In genomic region chr10:119281581-119282071, GRCh38 we compare ENCODE assay signal across 9 cellular contexts.
DNase-seq lines count a peak whose midpoint lies in the region; ATAC-seq and TF ChIP-seq lines count a peak whose summit lies in the region.
"Had no signal": no experiment of that assay in that cellular context is flagged by ENCODE, and none has a peak within 500 bp of the region (broad histone marks: within the 10 kb centered on the region; RNA-seq: fewer than 3 reads in every experiment).

No MANE protein-coding gene starts in this region.

- intact Hi-C loops in Panc1 (cut with micrococcal nuclease; ENCODE audit: unreplicated experiment), result no loop called here

- no peaks in the 10 kb centered on the region for H3K9me3 Mint-ChIP-seq in activated T-cell treated with anti-CD3 and anti-CD28 coated beads, Interleukin-2, amount 50 U/mL, for 4 hours

- H3K36me3 ChIP-seq in Panc1 (ENCODE audit: control insufficient read depth, insufficient read depth, low read length), result no peaks in the 10 kb centered on the region

- H3K4me3 ChIP-seq in Panc1 (ENCODE audit: low read depth in 2 of 2, low read length in 2 of 2), result no peak overlapping the region

- peaks cover 64% of the 10 kb centered on the region for H3K4me1 Mint-ChIP-seq in activated T-cell treated with anti-CD3 and anti-CD28 coated beads, Interleukin-2, amount 50 U/mL, for 4 hours (ENCODE audit: low read depth)

- no peak overlapping the region for H3K4me3 Mint-ChIP-seq in activated T-cell treated with anti-CD3 and anti-CD28 coated beads, Interleukin-2, amount 50 U/mL, for 4 hours

- no peaks in the 10 kb centered on the region for H3K9me3 ChIP-seq in Panc1 (ENCODE audit: control insufficient read depth, insufficient read depth, low read depth, low read length)

- in situ Hi-C loops in Panc1 (cut with HindIII; ENCODE audit: low pct_unique_long_range_greater_than_20kb, low sequenced_read_pairs), result no loop called here

- no peak for TF ChIP-seq CTCF in Panc1 (IDR thresholded peaks at IDR 0.05)

- peak; percentile 59 for DNase-seq in DMS 273 treated with DMSO at 0.1 percent for 48 hours (lab: John Stamatoyannopoulos, UW)
- DNase-seq in Panc1 (ENCODE audit: low read depth, low spot score), result no peak
- peak; percentile 60 for DNase-seq in glomerular visceral epithelial cell (ENCODE audit: extremely low spot score)
- DNase-seq in putamen (ENCODE audit: low spot score), result peak; percentile 64
- no peak for DNase-seq in activated T-cell treated with anti-CD3 and anti-CD28 coated beads, Interleukin-2, amount 50 U/mL, for 4 hours
- DNase-seq in activated effector memory CD4-positive, alpha-beta T cell treated with Interleukin-2 at 50 U/mL for 16 hours, result no peak
- DNase-seq: activated CD8-positive, alpha-beta memory T cell treated with anti-CD3 and anti-CD28 coated beads for 24 hours had no signal

- peaks cover 5% of the 10 kb centered on the region for H3K36me3 Mint-ChIP-seq in activated T-cell treated with anti-CD3 and anti-CD28 coated beads, Interleukin-2, amount 50 U/mL, for 4 hours (ENCODE audit: insufficient read depth)

- H3K27me3 ChIP-seq in Panc1 (ENCODE audit: control insufficient read depth, insufficient read depth, low read length), result no peaks in the 10 kb centered on the region

- H3K27ac ChIP-seq in Panc1 (ENCODE audit: low read length), result peak overlapping the region; percentile 30

- 0 out of 2 replicates have a peak, but pooled peaks have one; percentile 13 for ATAC-seq in Panc1
- no peak for ATAC-seq in HG03097 (IDR thresholded peaks at IDR 0.05; ENCODE audit: low FRiP score, unreplicated experiment)
- no peak for ATAC-seq in GM19328 (IDR thresholded peaks at IDR 0.05; ENCODE audit: unreplicated experiment)
- ATAC-seq in activated T-cell treated with anti-CD3 and anti-CD28 coated beads, Interleukin-2, amount 50 U/mL, for 4 hours, result no peak

- H3K27me3 Mint-ChIP-seq in activated T-cell treated with anti-CD3 and anti-CD28 coated beads, Interleukin-2, amount 50 U/mL, for 4 hours (ENCODE audit: low read depth), result no peaks in the 10 kb centered on the region

- no TSS peak for BruUV-seq in Panc1 (replicated peaks; lab: Mats Ljungman, UMichigan)

- POLR2A ChIA-PET in Panc1 (lab: Charles Lee), result interaction anchor here (0.6 kb wide), 1 partner anchor 22 kb away, joined by 3 read pairs; no protein-coding TSS in a partner anchor

- H3K4me1 ChIP-seq in Panc1 (ENCODE audit: control insufficient read depth, insufficient read depth, low read length), result peaks cover 43% of the 10 kb centered on the region

- CTCF ChIA-PET in Panc1 (lab: Charles Lee), result interaction anchor here (0.5 kb wide), 1 partner anchor 9 kb away, joined by 5 read pairs; no protein-coding TSS in a partner anchor

Comparison
In these comparisons a context has a peak if more than half of its experiments do, and no peak if none do; other contexts are left out.
1. DNase-seq: peak in DMS 273 treated with DMSO at 0.1 percent for 48 hours (single experiment), glomerular visceral epithelial cell (single experiment) and putamen (single experiment); none in Panc1 (single experiment), activated T-cell treated with anti-CD3 and anti-CD28 coated beads, Interleukin-2, amount 50 U/mL, for 4 hours (single experiment) and activated effector memory CD4-positive, alpha-beta T cell treated with Interleukin-2 at 50 U/mL for 16 hours (single experiment).